In the genomic region with DNA sequence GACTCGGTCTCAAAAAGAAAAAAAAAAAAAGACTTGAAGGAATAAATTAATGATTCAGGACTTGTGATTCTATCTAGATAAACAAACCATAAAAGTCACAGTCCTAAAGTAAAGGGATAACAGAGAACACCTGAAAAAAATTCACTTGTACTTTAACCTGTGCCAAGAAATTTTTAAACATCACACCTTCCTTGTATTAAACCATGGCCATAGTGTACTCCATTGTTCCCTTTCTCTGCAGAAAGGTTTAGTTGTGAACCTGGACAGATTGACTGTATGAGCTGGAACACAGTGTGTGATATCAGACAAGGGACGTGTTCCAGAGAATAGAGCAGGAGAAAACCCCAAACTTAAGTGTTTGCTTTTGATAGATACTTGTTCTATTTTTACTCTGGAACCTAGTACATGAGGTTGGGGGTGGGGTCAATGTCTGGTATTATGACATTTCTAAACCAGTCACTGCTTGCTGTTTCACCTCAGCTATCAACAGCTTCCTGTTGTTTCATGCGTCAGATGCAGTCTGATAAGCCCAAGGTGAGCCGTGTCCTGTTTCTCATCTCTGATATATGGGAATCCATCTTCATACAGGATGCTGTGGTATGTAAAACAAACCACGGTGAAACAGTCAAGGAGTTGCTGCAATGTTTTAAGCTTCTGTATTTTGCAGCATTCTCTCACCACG, we compare ENCODE assay signal across 8 cellular contexts.
A peak's percentile ranks its signal among the peaks of the same experiment; 100 is the strongest.
DNase-seq lines count a peak whose midpoint lies in the region; ATAC-seq lines count a peak whose summit lies in the region.

No MANE protein-coding gene starts in this region.

- H3K36me3 ChIP-seq in effector memory CD4-positive, alpha-beta T cell (ENCODE audit: control insufficient read depth, insufficient read depth, low read length): no peaks in the 10 kb centered on the region

- H3K27ac ChIP-seq in effector memory CD4-positive, alpha-beta T cell (ENCODE audit: insufficient read depth, low read length, poor library complexity, severe bottlenecking): peak overlapping the region; percentile 44

- no peaks in the 10 kb centered on the region for H3K9me3 ChIP-seq in effector memory CD4-positive, alpha-beta T cell (ENCODE audit: control insufficient read depth, low read length)

- peak; percentile 9 for DNase-seq in NCI-H1436 (lab: John Stamatoyannopoulos, UW)
- DNase-seq in NCI-H1436 treated with DMSO at 0.1 percent for 48 hours (lab: John Stamatoyannopoulos, UW): no peak
- peak in 4 of 5 experiments; percentile 9 to 98 (median 68) for DNase-seq in T-helper 2 cell
- DNase-seq in effector memory CD4-positive, alpha-beta T cell: peak; percentile 54 to 65 (median 65)
- peak in 2 of 3 donors; percentile 36 to 42 for DNase-seq in stimulated activated CD4-positive, alpha-beta T cell treated with anti-CD3 and anti-CD28 coated beads, TNF-alpha, amount 100 ng/mL, for 1 hour (ENCODE audit: low read depth in 3 of 3, low spot score in 1 of 3)
- DNase-seq in RKO (ENCODE audit: low spot score): no peak
- no peak for DNase-seq in retina

- no peaks in the 10 kb centered on the region for H3K27me3 ChIP-seq in effector memory CD4-positive, alpha-beta T cell (replicated peaks; ENCODE audit: control insufficient read depth, insufficient read depth, low read length, poor library complexity, severe bottlenecking)

- H3K4me3 ChIP-seq in effector memory CD4-positive, alpha-beta T cell (ENCODE audit: insufficient read depth, low read depth, low read length, poor library complexity, severe bottlenecking): no peak overlapping the region

- ATAC-seq in HG03354 (IDR thresholded peaks at IDR 0.05; ENCODE audit: poor library complexity, severe bottlenecking, unreplicated experiment): peak; percentile 94

- peaks cover 22% of the 10 kb centered on the region for H3K4me1 ChIP-seq in effector memory CD4-positive, alpha-beta T cell (ENCODE audit: control insufficient read depth, insufficient read depth, low read length, poor library complexity, severe bottlenecking)

Comparison
In these comparisons a context has a peak if more than half of its experiments do, and no peak if none do; other contexts are left out.
1. DNase-seq: peak in NCI-H1436 (single experiment), T-helper 2 cell (4 of 5), effector memory CD4-positive, alpha-beta T cell (3 of 3) and stimulated activated CD4-positive, alpha-beta T cell treated with anti-CD3 and anti-CD28 coated beads, TNF-alpha, amount 100 ng/mL, for 1 hour (2 of 3); none in NCI-H1436 treated with DMSO at 0.1 percent for 48 hours (single experiment), RKO (single experiment) and retina (single experiment).